ENCODE assay signal across 1 cellular context in the genomic region with DNA sequence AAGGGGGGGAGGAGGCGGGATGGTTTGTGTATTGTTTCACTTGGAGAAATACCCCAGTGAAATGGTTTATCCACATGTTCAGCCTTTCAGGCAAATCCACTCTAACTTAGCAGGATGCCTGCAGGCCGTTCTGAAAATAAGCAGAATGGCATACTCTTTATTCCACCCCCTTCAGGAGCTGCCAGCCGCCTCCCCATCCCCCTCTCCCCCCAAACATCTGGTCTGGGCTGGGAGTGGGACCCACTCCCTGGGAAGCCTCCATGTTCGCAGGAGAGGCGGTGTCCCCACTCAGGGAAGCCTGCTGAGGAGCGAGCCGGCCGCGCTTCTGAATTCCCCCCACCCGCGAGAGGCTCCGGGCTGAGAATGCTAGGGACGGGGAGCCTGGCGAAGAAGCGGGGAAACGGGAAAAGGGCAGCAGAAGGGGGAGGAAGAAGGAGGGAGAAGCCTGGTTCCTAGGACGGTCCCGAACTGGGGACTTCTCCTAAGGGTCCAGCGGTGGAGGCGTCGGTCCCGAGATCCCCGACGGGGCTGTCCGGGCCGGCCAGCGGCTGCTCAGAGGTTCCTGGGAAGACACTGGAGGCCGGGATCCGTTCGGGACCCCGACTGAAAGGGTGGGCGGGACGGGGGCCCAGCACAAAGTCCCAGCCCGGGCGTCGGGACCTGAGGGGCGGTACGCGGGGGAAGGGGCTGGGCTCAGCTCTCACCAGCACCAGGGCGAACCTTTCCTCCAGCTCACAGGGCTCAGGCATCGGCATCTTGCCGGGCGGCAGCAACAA.
A peak's percentile ranks its signal among the peaks of the same experiment; 100 is the strongest.
TF ChIP-seq lines count a peak whose summit lies in the region.

No MANE protein-coding gene starts in this region.

TF ChIP-seq in H1, 55 proteins besides CTCF, POLR2A, EP300 and RAD21:
- TF ChIP-seq POU5F1 (IDR thresholded peaks at IDR 0.05; ENCODE audit: low read depth, low read length) (no peak), TBP (IDR thresholded peaks at IDR 0.05; ENCODE audit: low read depth, low read length) (no peak), SIRT6 (IDR thresholded peaks at IDR 0.05; ENCODE audit: low read length) (no peak), SAP30 (IDR thresholded peaks at IDR 0.05; ENCODE audit: insufficient read depth, insufficient replicate concordance, low read length) (peak; percentile 56), ASH2L (IDR thresholded peaks at IDR 0.05; ENCODE audit: low read length) (peak; percentile 57), CBX5 (IDR thresholded peaks at IDR 0.05; ENCODE audit: low read depth, low read length) (no peak), YY1 (IDR thresholded peaks at IDR 0.05; ENCODE audit: low read depth, low read length) (no peak), SIN3A (conservative IDR thresholded peaks at IDR 0.05 in 1 of 2, IDR thresholded peaks at IDR 0.05 in 1 of 2; ENCODE audit: low read depth in 1 of 2, low read length in 2 of 2) (peak in 1 of 2 experiments; percentile 51; a peak in 1 of 4 replicates)
- TF ChIP-seq, protein P1, sequence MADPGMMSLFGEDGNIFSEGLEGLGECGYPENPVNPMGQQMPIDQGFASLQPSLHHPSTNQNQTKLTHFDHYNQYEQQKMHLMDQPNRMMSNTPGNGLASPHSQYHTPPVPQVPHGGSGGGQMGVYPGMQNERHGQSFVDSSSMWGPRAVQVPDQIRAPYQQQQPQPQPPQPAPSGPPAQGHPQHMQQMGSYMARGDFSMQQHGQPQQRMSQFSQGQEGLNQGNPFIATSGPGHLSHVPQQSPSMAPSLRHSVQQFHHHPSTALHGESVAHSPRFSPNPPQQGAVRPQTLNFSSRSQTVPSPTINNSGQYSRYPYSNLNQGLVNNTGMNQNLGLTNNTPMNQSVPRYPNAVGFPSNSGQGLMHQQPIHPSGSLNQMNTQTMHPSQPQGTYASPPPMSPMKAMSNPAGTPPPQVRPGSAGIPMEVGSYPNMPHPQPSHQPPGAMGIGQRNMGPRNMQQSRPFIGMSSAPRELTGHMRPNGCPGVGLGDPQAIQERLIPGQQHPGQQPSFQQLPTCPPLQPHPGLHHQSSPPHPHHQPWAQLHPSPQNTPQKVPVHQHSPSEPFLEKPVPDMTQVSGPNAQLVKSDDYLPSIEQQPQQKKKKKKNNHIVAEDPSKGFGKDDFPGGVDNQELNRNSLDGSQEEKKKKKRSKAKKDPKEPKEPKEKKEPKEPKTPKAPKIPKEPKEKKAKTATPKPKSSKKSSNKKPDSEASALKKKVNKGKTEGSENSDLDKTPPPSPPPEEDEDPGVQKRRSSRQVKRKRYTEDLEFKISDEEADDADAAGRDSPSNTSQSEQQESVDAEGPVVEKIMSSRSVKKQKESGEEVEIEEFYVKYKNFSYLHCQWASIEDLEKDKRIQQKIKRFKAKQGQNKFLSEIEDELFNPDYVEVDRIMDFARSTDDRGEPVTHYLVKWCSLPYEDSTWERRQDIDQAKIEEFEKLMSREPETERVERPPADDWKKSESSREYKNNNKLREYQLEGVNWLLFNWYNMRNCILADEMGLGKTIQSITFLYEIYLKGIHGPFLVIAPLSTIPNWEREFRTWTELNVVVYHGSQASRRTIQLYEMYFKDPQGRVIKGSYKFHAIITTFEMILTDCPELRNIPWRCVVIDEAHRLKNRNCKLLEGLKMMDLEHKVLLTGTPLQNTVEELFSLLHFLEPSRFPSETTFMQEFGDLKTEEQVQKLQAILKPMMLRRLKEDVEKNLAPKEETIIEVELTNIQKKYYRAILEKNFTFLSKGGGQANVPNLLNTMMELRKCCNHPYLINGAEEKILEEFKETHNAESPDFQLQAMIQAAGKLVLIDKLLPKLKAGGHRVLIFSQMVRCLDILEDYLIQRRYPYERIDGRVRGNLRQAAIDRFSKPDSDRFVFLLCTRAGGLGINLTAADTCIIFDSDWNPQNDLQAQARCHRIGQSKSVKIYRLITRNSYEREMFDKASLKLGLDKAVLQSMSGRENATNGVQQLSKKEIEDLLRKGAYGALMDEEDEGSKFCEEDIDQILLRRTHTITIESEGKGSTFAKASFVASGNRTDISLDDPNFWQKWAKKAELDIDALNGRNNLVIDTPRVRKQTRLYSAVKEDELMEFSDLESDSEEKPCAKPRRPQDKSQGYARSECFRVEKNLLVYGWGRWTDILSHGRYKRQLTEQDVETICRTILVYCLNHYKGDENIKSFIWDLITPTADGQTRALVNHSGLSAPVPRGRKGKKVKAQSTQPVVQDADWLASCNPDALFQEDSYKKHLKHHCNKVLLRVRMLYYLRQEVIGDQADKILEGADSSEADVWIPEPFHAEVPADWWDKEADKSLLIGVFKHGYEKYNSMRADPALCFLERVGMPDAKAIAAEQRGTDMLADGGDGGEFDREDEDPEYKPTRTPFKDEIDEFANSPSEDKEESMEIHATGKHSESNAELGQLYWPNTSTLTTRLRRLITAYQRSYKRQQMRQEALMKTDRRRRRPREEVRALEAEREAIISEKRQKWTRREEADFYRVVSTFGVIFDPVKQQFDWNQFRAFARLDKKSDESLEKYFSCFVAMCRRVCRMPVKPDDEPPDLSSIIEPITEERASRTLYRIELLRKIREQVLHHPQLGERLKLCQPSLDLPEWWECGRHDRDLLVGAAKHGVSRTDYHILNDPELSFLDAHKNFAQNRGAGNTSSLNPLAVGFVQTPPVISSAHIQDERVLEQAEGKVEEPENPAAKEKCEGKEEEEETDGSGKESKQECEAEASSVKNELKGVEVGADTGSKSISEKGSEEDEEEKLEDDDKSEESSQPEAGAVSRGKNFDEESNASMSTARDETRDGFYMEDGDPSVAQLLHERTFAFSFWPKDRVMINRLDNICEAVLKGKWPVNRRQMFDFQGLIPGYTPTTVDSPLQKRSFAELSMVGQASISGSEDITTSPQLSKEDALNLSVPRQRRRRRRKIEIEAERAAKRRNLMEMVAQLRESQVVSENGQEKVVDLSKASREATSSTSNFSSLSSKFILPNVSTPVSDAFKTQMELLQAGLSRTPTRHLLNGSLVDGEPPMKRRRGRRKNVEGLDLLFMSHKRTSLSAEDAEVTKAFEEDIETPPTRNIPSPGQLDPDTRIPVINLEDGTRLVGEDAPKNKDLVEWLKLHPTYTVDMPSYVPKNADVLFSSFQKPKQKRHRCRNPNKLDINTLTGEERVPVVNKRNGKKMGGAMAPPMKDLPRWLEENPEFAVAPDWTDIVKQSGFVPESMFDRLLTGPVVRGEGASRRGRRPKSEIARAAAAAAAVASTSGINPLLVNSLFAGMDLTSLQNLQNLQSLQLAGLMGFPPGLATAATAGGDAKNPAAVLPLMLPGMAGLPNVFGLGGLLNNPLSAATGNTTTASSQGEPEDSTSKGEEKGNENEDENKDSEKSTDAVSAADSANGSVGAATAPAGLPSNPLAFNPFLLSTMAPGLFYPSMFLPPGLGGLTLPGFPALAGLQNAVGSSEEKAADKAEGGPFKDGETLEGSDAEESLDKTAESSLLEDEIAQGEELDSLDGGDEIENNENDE (IDR thresholded peaks at IDR 0.05; ENCODE audit: insufficient replicate concordance, low read length) = no peak
TF ChIP-seq in H1: peak in this region for 3.
